Comparison of ENCODE assay signal across 12 cellular contexts in the genomic region with DNA sequence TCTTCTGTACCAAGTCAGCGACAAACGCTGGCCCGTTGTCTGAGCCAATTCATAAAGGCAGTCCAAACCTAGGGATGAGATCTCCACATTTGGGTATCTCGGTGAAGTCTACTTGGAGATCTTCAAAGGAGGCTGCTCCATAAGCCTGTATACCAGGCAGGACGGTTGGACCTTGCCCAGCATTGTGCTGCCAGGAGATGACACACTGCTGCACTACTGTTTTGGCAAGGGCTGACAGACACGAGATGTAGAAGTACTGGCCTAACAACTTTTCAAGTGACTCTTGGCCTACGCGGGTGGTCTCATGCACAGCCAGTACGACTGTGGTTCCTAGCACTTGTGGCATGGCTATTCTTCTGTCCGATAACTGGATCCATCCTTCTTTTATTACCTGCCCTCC.
DNase-seq lines count a peak whose midpoint lies in the region; ATAC-seq and TF ChIP-seq lines count a peak whose summit lies in the region.
"Had no signal": no experiment of that assay in that cellular context is flagged by ENCODE, and none has a peak within 500 bp of the region (broad histone marks: within the 10 kb centered on the region; RNA-seq: fewer than 3 reads in every experiment).

No MANE protein-coding gene starts in this region.

- no peak for ATAC-seq in natural killer cell treated with Interleukin-12 subunit alpha and Interleukin-12 subunit beta and Interleukin-15 and Interleukin-18, amount 100 ng/mL, for 72 hours
- ATAC-seq in natural killer cell (no peak), left lobe of liver (peak; percentile 87)
- ATAC-seq: GM12878 had no signal

- peak; percentile 40 for DNase-seq in natural killer cell treated with Interleukin-12 subunit alpha and Interleukin-12 subunit beta and Interleukin-15 and Interleukin-18, amount 100 ng/mL, for 72 hours (ENCODE audit: low spot score)
- no peak for DNase-seq in natural killer cell
- DNase-seq in NCI-H2029 (lab: John Stamatoyannopoulos, UW), result peak; percentile 47
- peak; percentile 50 for DNase-seq in left lobe of liver (ENCODE audit: low spot score)
- no peak for DNase-seq in islet precursor cell
- no peak for DNase-seq in anterior cingulate cortex (lab: John Stamatoyannopoulos, UW)
- no peak for DNase-seq in iPS-NIHi11 (ENCODE audit: low spot score)
- DNase-seq: BE2C; CD4-positive, alpha-beta memory T cell; DMS79; GOT3 had no signal

- peaks cover 11 to 13% of the 10 kb centered on the region in 2 donors for H3K27me3 Mint-ChIP-seq in natural killer cell treated with Interleukin-12 subunit alpha and Interleukin-12 subunit beta and Interleukin-15 and Interleukin-18, amount 100 ng/mL, for 72 hours
- peaks cover 5 to 13% of the 10 kb centered on the region in 2 donors for H3K27me3 Mint-ChIP-seq in natural killer cell (ENCODE audit: low read depth in 2 of 2)

- H3K4me1 Mint-ChIP-seq in natural killer cell treated with Interleukin-12 subunit alpha and Interleukin-12 subunit beta and Interleukin-15 and Interleukin-18, amount 100 ng/mL, for 72 hours (ENCODE audit: low read depth in 2 of 2), result peaks cover 4 to 10% of the 10 kb centered on the region in 2 donors
- no peaks in the 10 kb centered on the region for H3K4me1 Mint-ChIP-seq in natural killer cell

- H3K4me3 Mint-ChIP-seq in natural killer cell treated with Interleukin-12 subunit alpha and Interleukin-12 subunit beta and Interleukin-15 and Interleukin-18, amount 100 ng/mL, for 72 hours, result no peak overlapping the region
- H3K4me3 Mint-ChIP-seq in natural killer cell, result no peak overlapping the region
- H3K4me3 Mint-ChIP-seq: CD4-positive, alpha-beta memory T cell had no signal

- no peak overlapping the region for H3K27ac Mint-ChIP-seq in natural killer cell treated with Interleukin-12 subunit alpha and Interleukin-12 subunit beta and Interleukin-15 and Interleukin-18, amount 100 ng/mL, for 72 hours
- H3K27ac Mint-ChIP-seq in natural killer cell, result no peak overlapping the region
- H3K27ac Mint-ChIP-seq: CD4-positive, alpha-beta memory T cell had no signal

- H3K9me3 Mint-ChIP-seq in natural killer cell treated with Interleukin-12 subunit alpha and Interleukin-12 subunit beta and Interleukin-15 and Interleukin-18, amount 100 ng/mL, for 72 hours, result peaks cover 7% of the 10 kb centered on the region
- peaks cover 8% of the 10 kb centered on the region in 2 donors for H3K9me3 Mint-ChIP-seq in natural killer cell

- intact Hi-C loops in natural killer cell (cut with micrococcal nuclease), result no loop called here

- H3K36me3 Mint-ChIP-seq in natural killer cell treated with Interleukin-12 subunit alpha and Interleukin-12 subunit beta and Interleukin-15 and Interleukin-18, amount 100 ng/mL, for 72 hours, result peaks cover 17% of the 10 kb centered on the region
- H3K36me3 Mint-ChIP-seq in natural killer cell, result no peaks in the 10 kb centered on the region

- TF ChIP-seq CTCF in natural killer cell (IDR thresholded peaks at IDR 0.05), result no peak

Comparison
In these comparisons a context has a peak if more than half of its experiments do, and no peak if none do; other contexts are left out.
1. DNase-seq: peak in natural killer cell treated with Interleukin-12 subunit alpha and Interleukin-12 subunit beta and Interleukin-15 and Interleukin-18, amount 100 ng/mL, for 72 hours (single experiment), NCI-H2029 (single experiment) and left lobe of liver (single experiment); none in natural killer cell (single experiment), islet precursor cell (single experiment), anterior cingulate cortex (0 of 58) and iPS-NIHi11 (single experiment).